29 cellular contexts compared by ENCODE assay signal in the genomic region with DNA sequence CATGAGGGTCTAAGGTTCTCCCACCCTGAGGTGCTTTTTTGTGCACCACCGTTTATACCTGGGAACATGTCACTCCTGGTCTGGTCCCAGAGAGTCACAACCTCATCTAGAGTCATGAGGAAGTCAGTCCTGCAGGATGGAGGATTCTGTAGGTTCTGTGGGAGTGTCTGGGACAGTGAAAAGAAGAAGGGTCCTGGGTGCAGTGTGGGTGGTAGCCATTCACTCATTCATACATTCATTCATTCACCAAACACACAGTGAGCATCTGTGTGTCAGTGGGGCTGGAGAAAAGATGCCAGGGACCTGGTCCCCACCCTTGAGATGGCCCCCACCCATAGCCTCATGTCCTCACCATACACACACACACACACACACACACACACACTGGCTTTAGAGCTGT. TPM values are rescaled to one million over a fixed set of nuclear protein-coding genes. Genes with fewer than 3 reads are reported as not detected.
"Had no signal": no experiment of that assay in that cellular context is flagged by ENCODE, and none has a peak within 500 bp of the region (broad histone marks: within the 10 kb centered on the region; RNA-seq: fewer than 3 reads in every experiment).

No MANE protein-coding gene starts in this region.

- H3K4me3 ChIP-seq: dorsolateral prefrontal cortex, gastrocnemius medialis, lower lobe of right lung, right atrium auricular region, smooth muscle cell, thoracic aorta, tibial nerve, upper lobe of left lung had no signal

- H3K4me1 ChIP-seq: gastrocnemius medialis, lower lobe of right lung, parathyroid adenoma, right atrium auricular region, tibial nerve had no signal

- H3K9me3 Mint-ChIP-seq: naive thymus-derived CD8-positive, alpha-beta T cell; neural crest cell; stimulated activated memory B cell treated with anti-CD40 and anti-IgM and Interleukin-4, amounts not matched to agents 10 μg/mL and 1 μg/mL and 100 μg/mL, for 72 hours had no signal

- H3K4me2 ChIP-seq: smooth muscle cell had no signal

- H3K36me3 Mint-ChIP-seq: stimulated activated memory B cell treated with anti-CD40 and anti-IgM and Interleukin-4, amounts not matched to agents 10 μg/mL and 1 μg/mL and 100 μg/mL, for 72 hours had no signal

- DNase-seq: dorsolateral prefrontal cortex; effector CD4-positive, alpha-beta T cell; foreskin fibroblast; gastrocnemius medialis; head of caudate nucleus; left ventricle myocardium superior; lower lobe of right lung; naive thymus-derived CD8-positive, alpha-beta T cell; stimulated activated CD4-positive, alpha-beta T cell treated with anti-CD3 and anti-CD28 coated beads, Interleukin-2, amount 100 ng/mL, for 24 hours; stimulated activated CD4-positive, alpha-beta T cell treated with anti-CD3 and anti-CD28 coated beads, Interleukin-4, amount 100 ng/mL, for 24 hours; upper lobe of left lung had no signal

- H2AFZ ChIP-seq: parathyroid adenoma had no signal

- H3K9me3 ChIP-seq: gastrocnemius medialis, lower lobe of right lung, right atrium auricular region, thoracic aorta, tibial nerve, upper lobe of left lung had no signal

- H3K27me3 ChIP-seq: gastrocnemius medialis, right atrium auricular region, upper lobe of left lung had no signal

- H3K27ac Mint-ChIP-seq: progenitor cell of endocrine pancreas; stimulated activated memory B cell treated with anti-CD40 and anti-IgM and Interleukin-4, amounts not matched to agents 10 μg/mL and 1 μg/mL and 100 μg/mL, for 72 hours had no signal

- H3K4me3 Mint-ChIP-seq: naive thymus-derived CD8-positive, alpha-beta T cell; neural crest cell; stimulated activated memory B cell treated with anti-CD40 and anti-IgM and Interleukin-4, amounts not matched to agents 10 μg/mL and 1 μg/mL and 100 μg/mL, for 72 hours had no signal

- H3K36me3 ChIP-seq: gastrocnemius medialis, lower lobe of right lung, right atrium auricular region, thoracic aorta, tibial nerve, upper lobe of left lung had no signal

- FAIRE-seq: colon, keratinocyte, urothelium cell line had no signal

- H3K27ac ChIP-seq: dorsolateral prefrontal cortex, gastrocnemius medialis, lower lobe of right lung, parathyroid adenoma, right atrium auricular region, thoracic aorta, tibial nerve, upper lobe of left lung had no signal

- H3K79me2 ChIP-seq: parathyroid adenoma had no signal

- H3K4me1 Mint-ChIP-seq: neural crest cell had no signal

- H3K9ac ChIP-seq: parathyroid adenoma had no signal

- ATAC-seq: esophagus mucosa; gastrocnemius medialis; left ventricle myocardium superior; lower lobe of right lung; naive thymus-derived CD8-positive, alpha-beta T cell; sciatic nerve; stimulated activated naive CD8-positive, alpha-beta T cell treated with anti-CD3 and anti-CD28 coated beads, Interleukin-15, Interleukin-2, amounts not matched to agents 100 U/mL and 50 U/mL, for 24 hours had no signal

RNA-seq across cellular contexts. Expression of a gene that starts 8.7 kb away (rescaled TPM):
- total RNA-seq: dorsolateral prefrontal cortex; esophagus mucosa; gastrocnemius medialis; glomerular endothelial cell; left ventricle myocardium superior; lower lobe of right lung; mesenteric fat pad; myocyte; naive thymus-derived CD8-positive, alpha-beta T cell; neural crest cell; osteoblast; progenitor cell of endocrine pancreas; right atrium auricular region; sciatic nerve; smooth muscle cell; thoracic aorta; tibial nerve; upper lobe of left lung had no signal
- polyA plus RNA-seq: keratinocyte; naive thymus-derived CD8-positive, alpha-beta T cell; smooth muscle cell had no signal

RNA-seq across cellular contexts. Expression of a gene that starts 11.4 kb away (rescaled TPM):
- total RNA-seq: esophagus mucosa; glomerular endothelial cell; myocyte; naive thymus-derived CD8-positive, alpha-beta T cell; neural crest cell; osteoblast; progenitor cell of endocrine pancreas; smooth muscle cell had no signal
- polyA plus RNA-seq: keratinocyte; naive thymus-derived CD8-positive, alpha-beta T cell; smooth muscle cell had no signal

RNA-seq across cellular contexts. Expression of a gene that starts 32.0 kb away (rescaled TPM):
- total RNA-seq: esophagus mucosa; gastrocnemius medialis; glomerular endothelial cell; left ventricle myocardium superior; myocyte; naive thymus-derived CD8-positive, alpha-beta T cell; neural crest cell; progenitor cell of endocrine pancreas; right atrium auricular region; sciatic nerve; smooth muscle cell had no signal
- polyA plus RNA-seq: keratinocyte, smooth muscle cell had no signal

RNA-seq across cellular contexts. Expression of a gene that starts 52.2 kb away (rescaled TPM):
- total RNA-seq: glomerular endothelial cell, myocyte, neural crest cell, osteoblast, progenitor cell of endocrine pancreas, smooth muscle cell had no signal
- polyA plus RNA-seq: keratinocyte, smooth muscle cell had no signal
